ENCODE assay signal across 1 cellular context in genomic region chr1:110339427-110340206, GRCh38.
TF ChIP-seq lines count a peak whose summit lies in the region.

No MANE protein-coding gene starts in this region.

TF ChIP-seq in HepG2, 621 proteins besides CTCF, POLR2A, EP300 and RAD21 (continued from another document and continues in another):
- TF ChIP-seq ZUFSP (CRISPR knock-in tag; IDR thresholded peaks at IDR 0.05; ENCODE audit: borderline replicate concordance) (no peak), GZF1 (CRISPR knock-in tag; IDR thresholded peaks at IDR 0.05) (no peak), ZNF713 (CRISPR knock-in tag; IDR thresholded peaks at IDR 0.05) (no peak), ZNF362 (CRISPR knock-in tag; IDR thresholded peaks at IDR 0.05; ENCODE audit: borderline replicate concordance) (no peak), ZNF766 (CRISPR knock-in tag; IDR thresholded peaks at IDR 0.05; ENCODE audit: borderline replicate concordance) (no peak), CENPT (CRISPR knock-in tag; IDR thresholded peaks at IDR 0.05; ENCODE audit: low read depth) (no peak), ZNF292 (CRISPR knock-in tag; IDR thresholded peaks at IDR 0.05; ENCODE audit: borderline replicate concordance, low read depth) (0 out of 2 replicates have a peak, but pooled peaks have one; percentile 29), CENPX (CRISPR knock-in tag; IDR thresholded peaks at IDR 0.05) (no peak), RFX1 (IDR thresholded peaks at IDR 0.05) (no peak), HNRNPLL (IDR thresholded peaks at IDR 0.05; ENCODE audit: low read depth, low read length, poor library complexity, severe bottlenecking) (peak; percentile 59), KMT2B (CRISPR knock-in tag; IDR thresholded peaks at IDR 0.05) (no peak; the same call in 1 of the 2 replicates), ZSCAN20 (CRISPR knock-in tag; IDR thresholded peaks at IDR 0.05; ENCODE audit: borderline replicate concordance) (no peak; the same call in 1 of the 2 replicates), MLXIP (CRISPR knock-in tag; IDR thresholded peaks at IDR 0.05; ENCODE audit: borderline replicate concordance) (no peak), ELF3 (CRISPR knock-in tag; IDR thresholded peaks at IDR 0.05) (no peak), PATZ1 (CRISPR knock-in tag; IDR thresholded peaks at IDR 0.05) (peak; percentile 29; the same call in 1 of the 2 replicates), PAX8 (CRISPR knock-in tag; IDR thresholded peaks at IDR 0.05; ENCODE audit: borderline replicate concordance) (no peak; the same call in 1 of the 2 replicates), NR2F6 (IDR thresholded peaks at IDR 0.05) (no peak), NR2F6 (CRISPR knock-in tag; IDR thresholded peaks at IDR 0.05) (0 out of 2 replicates have a peak, but pooled peaks have one; percentile 12), KDM6A (CRISPR knock-in tag; IDR thresholded peaks at IDR 0.05; ENCODE audit: low read depth) (no peak), ZNF18 (CRISPR knock-in tag; IDR thresholded peaks at IDR 0.05; ENCODE audit: insufficient replicate concordance) (no peak), GABPB1 (CRISPR knock-in tag; IDR thresholded peaks at IDR 0.05) (peak; percentile 87; the same call in 1 of the 2 replicates), ZNF879 (CRISPR knock-in tag; IDR thresholded peaks at IDR 0.05) (no peak), LBX2 (CRISPR knock-in tag; IDR thresholded peaks at IDR 0.05; ENCODE audit: borderline replicate concordance) (no peak), ZBTB20 (CRISPR knock-in tag; IDR thresholded peaks at IDR 0.05; ENCODE audit: borderline replicate concordance, low read depth) (no peak), HIVEP1 (CRISPR knock-in tag; IDR thresholded peaks at IDR 0.05) (peak; percentile 60; the same call in 1 of the 2 replicates), RARG (CRISPR knock-in tag; IDR thresholded peaks at IDR 0.05; ENCODE audit: low read depth) (0 out of 2 replicates have a peak, but pooled peaks have one; percentile 20), MTF2 (CRISPR knock-in tag; IDR thresholded peaks at IDR 0.05; ENCODE audit: borderline replicate concordance) (no peak), SIN3B (IDR thresholded peaks at IDR 0.05; ENCODE audit: low read length) (peak; percentile 60), KDM4B (CRISPR knock-in tag; IDR thresholded peaks at IDR 0.05) (0 out of 2 replicates have a peak, but pooled peaks have one; percentile 24), ZNF160 (CRISPR knock-in tag; IDR thresholded peaks at IDR 0.05) (no peak; the same call in 1 of the 2 replicates), ZEB1 (IDR thresholded peaks at IDR 0.05; ENCODE audit: insufficient replicate concordance, low read depth) (no peak), ZNF501 (CRISPR knock-in tag; IDR thresholded peaks at IDR 0.05) (no peak), CC2D1A (CRISPR knock-in tag; IDR thresholded peaks at IDR 0.05) (no peak), KDM5B (CRISPR knock-in tag; IDR thresholded peaks at IDR 0.05; ENCODE audit: borderline replicate concordance) (0 out of 2 replicates have a peak, but pooled peaks have one; percentile 31), ZBTB25 (CRISPR knock-in tag; IDR thresholded peaks at IDR 0.05) (no peak), HHEX (CRISPR knock-in tag; IDR thresholded peaks at IDR 0.05) (no peak), ZNF138 (CRISPR knock-in tag; IDR thresholded peaks at IDR 0.05; ENCODE audit: low read depth) (no peak), ZNF614 (CRISPR knock-in tag; IDR thresholded peaks at IDR 0.05; ENCODE audit: borderline replicate concordance) (no peak), ZSCAN25 (CRISPR knock-in tag; IDR thresholded peaks at IDR 0.05) (no peak), MYPOP (CRISPR knock-in tag; IDR thresholded peaks at IDR 0.05) (no peak), ZHX1 (CRISPR knock-in tag; IDR thresholded peaks at IDR 0.05; ENCODE audit: low read depth) (peak; percentile 26; the same call in 1 of the 2 replicates), ARID4A (CRISPR knock-in tag; IDR thresholded peaks at IDR 0.05; ENCODE audit: borderline replicate concordance) (0 out of 2 replicates have a peak, but pooled peaks have one; percentile 39), XRCC5 (optimal IDR thresholded peaks at IDR 0.05; ENCODE audit: low read length) (peak; percentile 26)
